ENCODE assay signal across 8 cellular contexts in the genomic region with DNA sequence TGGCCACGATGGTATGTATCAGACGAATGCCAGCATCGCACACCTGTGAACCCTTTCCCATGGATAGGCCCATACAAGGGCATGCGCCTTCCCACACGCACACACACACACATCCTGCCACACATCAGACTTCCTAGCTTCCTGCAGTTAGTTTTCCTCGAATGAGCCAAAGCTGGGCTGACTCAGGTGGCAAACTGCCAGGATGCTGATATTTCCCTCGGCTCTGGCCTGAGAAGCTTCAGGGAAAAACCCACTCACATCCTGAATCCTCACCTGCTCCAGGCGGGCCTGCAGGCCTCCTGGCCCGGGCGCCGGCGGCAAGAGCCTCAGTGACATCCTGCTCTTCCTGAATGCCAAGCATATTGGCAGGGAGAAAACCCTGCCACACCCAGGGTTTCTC. TPM values are rescaled to one million over a fixed set of nuclear protein-coding genes. Genes with fewer than 3 reads are reported as not detected.
DNase-seq lines count a peak whose midpoint lies in the region; ATAC-seq and TF ChIP-seq lines count a peak whose summit lies in the region.

No MANE protein-coding gene starts in this region.

- peaks cover 5% of the 10 kb centered on the region for H3K9me3 Mint-ChIP-seq in MCF 10A (ENCODE audit: unreplicated experiment)
- H3K9me3 Mint-ChIP-seq in activated T-cell treated with anti-CD3 and anti-CD28 coated beads, Interleukin-2, amount 50 U/mL, for 72 hours, result peaks cover 0 to 3% of the 10 kb centered on the region in 2 donors

- peaks cover 5% of the 10 kb centered on the region for H3K4me1 Mint-ChIP-seq in MCF 10A (ENCODE audit: insufficient read depth, unreplicated experiment)
- no peaks in the 10 kb centered on the region for H3K4me1 Mint-ChIP-seq in activated T-cell treated with anti-CD3 and anti-CD28 coated beads, Interleukin-2, amount 50 U/mL, for 72 hours (ENCODE audit: low read depth)

- ATAC-seq in GM19351 (IDR thresholded peaks at IDR 0.05; ENCODE audit: unreplicated experiment), result no peak
- ATAC-seq in activated T-cell treated with anti-CD3 and anti-CD28 coated beads, Interleukin-2, amount 50 U/mL, for 72 hours (replicated peaks in 1 of 2), result no peak
- ATAC-seq in GM18502 (IDR thresholded peaks at IDR 0.05; ENCODE audit: poor library complexity, unreplicated experiment), result no peak

- TF ChIP-seq CTCF in MCF 10A (IDR thresholded peaks at IDR 0.05; ENCODE audit: unreplicated experiment), result no peak

- no TSS peak for BruUV-seq in MCF 10A (replicated peaks; lab: Mats Ljungman, UMichigan)

- DNase-seq in activated effector memory CD4-positive, alpha-beta T cell treated with anti-CD3 and anti-CD28 coated beads, Interleukin-2, amount 50 U/mL, for 16 hours, result peak; percentile 42
- DNase-seq in activated effector memory CD4-positive, alpha-beta T cell treated with Interleukin-2 at 50 U/mL for 16 hours, result no peak
- DNase-seq in MCF 10A (ENCODE audit: unreplicated experiment) (peak; percentile 97), left kidney (ENCODE audit: low read depth, low spot score) (peak; percentile 69), D341Med (ENCODE audit: low spot score) (no peak)
- no peak for DNase-seq in activated T-cell treated with anti-CD3 and anti-CD28 coated beads, Interleukin-2, amount 50 U/mL, for 72 hours

- no peak overlapping the region for H3K27ac Mint-ChIP-seq in MCF 10A (ENCODE audit: low read depth, unreplicated experiment)
- no peak overlapping the region for H3K27ac Mint-ChIP-seq in activated T-cell treated with anti-CD3 and anti-CD28 coated beads, Interleukin-2, amount 50 U/mL, for 72 hours

- H3K4me3 Mint-ChIP-seq in MCF 10A (ENCODE audit: unreplicated experiment), result no peak overlapping the region
- H3K4me3 Mint-ChIP-seq in activated T-cell treated with anti-CD3 and anti-CD28 coated beads, Interleukin-2, amount 50 U/mL, for 72 hours, result no peak overlapping the region

- intact Hi-C loops in MCF 10A (cut with micrococcal nuclease), result no loop called here

- CTCF ChIA-PET in MCF 10A (lab: Yijun Ruan, JAX), result interaction anchor here (0.6 to 1.7 kb wide), 7 partner anchors 10 to 415 kb away, joined by 3 to 7 read pairs (median 3); no protein-coding TSS in a partner anchor

- no peaks in the 10 kb centered on the region for H3K27me3 Mint-ChIP-seq in MCF 10A (ENCODE audit: insufficient read depth, unreplicated experiment)
- no peaks in the 10 kb centered on the region for H3K27me3 Mint-ChIP-seq in activated T-cell treated with anti-CD3 and anti-CD28 coated beads, Interleukin-2, amount 50 U/mL, for 72 hours (ENCODE audit: low read depth)

- POLR2A ChIA-PET in MCF 10A (lab: Yijun Ruan, JAX), result interaction anchor here (0.5 to 1.2 kb wide), 3 partner anchors 12 to 473 kb away, joined by 3 read pairs; no protein-coding TSS in a partner anchor

- H3K36me3 Mint-ChIP-seq in MCF 10A (ENCODE audit: insufficient read depth, unreplicated experiment), result no peaks in the 10 kb centered on the region
- no peaks in the 10 kb centered on the region for H3K36me3 Mint-ChIP-seq in activated T-cell treated with anti-CD3 and anti-CD28 coated beads, Interleukin-2, amount 50 U/mL, for 72 hours (ENCODE audit: insufficient read depth in 2 of 2)

RNA-seq across cellular contexts. Expression of gene CALM1, which starts 22.4 kb away (rescaled TPM):
- total RNA-seq in MCF 10A (2022), result 122 and 140 TPM in 2 replicates
- total RNA-seq in activated T-cell treated with anti-CD3 and anti-CD28 coated beads, Interleukin-2, amount 50 U/mL, for 72 hours, result 100 to 1,000 TPM; 391 to 489 TPM

Comparison
In these comparisons a context has a peak if more than half of its experiments do, and no peak if none do; other contexts are left out.
1. DNase-seq: peak in activated effector memory CD4-positive, alpha-beta T cell treated with anti-CD3 and anti-CD28 coated beads, Interleukin-2, amount 50 U/mL, for 16 hours (single experiment), MCF 10A (single experiment) and left kidney (single experiment); none in activated effector memory CD4-positive, alpha-beta T cell treated with Interleukin-2 at 50 U/mL for 16 hours (single experiment), D341Med (single experiment) and activated T-cell treated with anti-CD3 and anti-CD28 coated beads, Interleukin-2, amount 50 U/mL, for 72 hours (0 of 2).